ENCODE assay signal across 29 cellular contexts in genomic region chr19:5155586-5156210, GRCh38.
DNase-seq lines count a peak whose midpoint lies in the region; ATAC-seq, FAIRE-seq and TF ChIP-seq lines count a peak whose summit lies in the region.
"Had no signal": no experiment of that assay in that cellular context is flagged by ENCODE, and none has a peak within 500 bp of the region (broad histone marks: within the 10 kb centered on the region; RNA-seq: fewer than 3 reads in every experiment).

No MANE protein-coding gene starts in this region.

- intact Hi-C loops in GM12878 (cut with micrococcal nuclease; ENCODE audit: unreplicated experiment), result loop anchor here (2.0 kb wide), 1 partner anchor 107 kb away; no protein-coding TSS in a partner anchor

- ATAC-seq in GM23338 (no peak), GM12878 (no peak), HG02852 (IDR thresholded peaks at IDR 0.05; ENCODE audit: unreplicated experiment) (no peak), GM21717 (IDR thresholded peaks at IDR 0.05; ENCODE audit: unreplicated experiment) (no peak)
- ATAC-seq: left colon; stimulated activated naive CD8-positive, alpha-beta T cell treated with anti-CD3 and anti-CD28 coated beads, Interleukin-15, Interleukin-2, amounts not matched to agents 100 U/mL and 50 U/mL, for 24 hours; T-helper 17 cell had no signal

- H3K27ac ChIP-seq in GM23338 (ENCODE audit: low read depth) (no peak overlapping the region), GM12878 (ENCODE audit: control insufficient read depth, insufficient read depth) (no peak overlapping the region), osteoblast (ENCODE audit: low read depth, low read length) (no peak overlapping the region)
- H3K27ac ChIP-seq: brain microvascular endothelial cell, C4-2B, SJSA1, thoracic aorta, vagina, VCaP had no signal

- H3K79me2 ChIP-seq in GM23338 (replicated peaks; ENCODE audit: insufficient read depth) (no peaks in the 10 kb centered on the region), GM12878 (ENCODE audit: control insufficient read depth, insufficient read depth, low read length) (no peaks in the 10 kb centered on the region), osteoblast (ENCODE audit: insufficient read depth, low read length) (no peaks in the 10 kb centered on the region)

- peak overlapping the region; percentile 6; the same call in 1 of the 2 replicates for H3K27ac Mint-ChIP-seq in GM23338
- H3K27ac Mint-ChIP-seq: memory B cell, T-helper 17 cell had no signal

- POLR2A ChIA-PET in GM12878 (lab: Charles Lee), result no interaction called here

- peaks cover 16% of the 10 kb centered on the region for H3K27me3 Mint-ChIP-seq in GM23338 (ENCODE audit: insufficient read depth, low read depth, poor library complexity)
- H3K27me3 Mint-ChIP-seq: memory B cell, T-helper 17 cell had no signal

- BruUV-seq in GM12878 (replicated peaks; lab: Mats Ljungman, UMichigan), result no TSS peak

- H3K4me1 ChIP-seq in GM23338 (ENCODE audit: insufficient read depth), result peaks cover 3% of the 10 kb centered on the region
- no peaks in the 10 kb centered on the region for H3K4me1 ChIP-seq in GM12878 (ENCODE audit: control insufficient read depth, insufficient read depth, low read length)
- H3K4me1 ChIP-seq in osteoblast (ENCODE audit: insufficient read depth, low read length), result no peaks in the 10 kb centered on the region
- H3K4me1 ChIP-seq: SJSA1 had no signal

- FAIRE-seq in GM12878 (lab: Jason Lieb, UNC), result no peak
- FAIRE-seq: colon, GM19239 had no signal

- 92% methylated on average over 10 of the region's 10 CpGs for WGBS in GM12878 (ENCODE audit: insufficient coverage, insufficient replicate concordance, low lambda C conversion rate, missing lambda C conversion rate)

- CTCF ChIA-PET in GM12878 (lab: Yijun Ruan, JAX), result no interaction called here

- RAD21 ChIA-PET in GM12878 (lab: Charles Lee; ENCODE audit: unreplicated experiment), result no interaction called here

- peaks cover 17% of the 10 kb centered on the region for H3K4me1 Mint-ChIP-seq in GM23338
- H3K4me1 Mint-ChIP-seq: T-helper 17 cell had no signal

- TF ChIP-seq CTCF in GM23338 (conservative IDR thresholded peaks at IDR 0.05; ENCODE audit: low read depth in 2 of 2) (no peak), GM12878 (IDR thresholded peaks at IDR 0.05 in 2 of 3, conservative IDR thresholded peaks at IDR 0.05 in 1 of 3; ENCODE audit: control insufficient read depth in 2 of 3, extremely low read depth in 1 of 3, insufficient read depth in 1 of 3, low read depth in 3 of 3, low read length in 3 of 3) (no peak), osteoblast (IDR thresholded peaks at IDR 0.05; ENCODE audit: extremely low read depth, low read depth, low read length) (no peak)

- H3F3A ChIP-seq in GM23338 (replicated peaks; ENCODE audit: low read depth), result 0 out of 2 replicates have a peak, but pooled peaks cover 5% of the 10 kb centered on the region

- in situ Hi-C loops in GM12878 (cut with MboI), result no loop called here

- H3K9me3 ChIP-seq in GM12878 (replicated peaks; ENCODE audit: control insufficient read depth, insufficient read depth, low read length), result no peaks in the 10 kb centered on the region; the same call in 2 of the 3 replicates
- H3K9me3 ChIP-seq in osteoblast (ENCODE audit: low read depth, low read length), result no peaks in the 10 kb centered on the region

- no peak for TF ChIP-seq POLR2A in GM12878 (IDR thresholded peaks at IDR 0.05; ENCODE audit: low read depth, low read length)

- H3K4me3 Mint-ChIP-seq in GM23338, result no peak overlapping the region
- H3K4me3 Mint-ChIP-seq: memory B cell, T-helper 17 cell had no signal

- peaks cover 16% of the 10 kb centered on the region for H3K36me3 Mint-ChIP-seq in GM23338 (ENCODE audit: low read depth)

- H3K27me3 ChIP-seq in GM23338 (ENCODE audit: insufficient read depth), result no peaks in the 10 kb centered on the region
- no peaks in the 10 kb centered on the region for H3K27me3 ChIP-seq in GM12878 (replicated peaks in 1 of 2; ENCODE audit: control insufficient read depth in 2 of 2, insufficient read depth in 2 of 2, low read length in 1 of 2)
- no peaks in the 10 kb centered on the region for H3K27me3 ChIP-seq in osteoblast (ENCODE audit: insufficient read depth, low read length)
- H3K27me3 ChIP-seq: brain microvascular endothelial cell, SJSA1, vagina had no signal

- H3K9ac ChIP-seq in GM12878 (ENCODE audit: control insufficient read depth, insufficient read depth, low read length), result no peak overlapping the region

- SMC1A ChIA-PET in GM12878 (lab: Charles Lee; ENCODE audit: uncharacterized antibody, unreplicated experiment), result no interaction called here

- no peaks in the 10 kb centered on the region for H3K9me2 ChIP-seq in GM23338 (ENCODE audit: insufficient read depth)

- peaks cover 28% of the 10 kb centered on the region for H3K9me3 Mint-ChIP-seq in GM23338
- H3K9me3 Mint-ChIP-seq: memory B cell had no signal

- H3K4me3 ChIP-seq in GM23338, result no peak overlapping the region
- no peak overlapping the region for H3K4me3 ChIP-seq in GM12878
- no peak overlapping the region for H3K4me3 ChIP-seq in osteoblast (ENCODE audit: insufficient read depth, low read length)
- H3K4me3 ChIP-seq: SJSA1, thoracic aorta, vagina had no signal

- H4K20me1 ChIP-seq in GM23338 (replicated peaks; ENCODE audit: insufficient read depth) (no peaks in the 10 kb centered on the region), GM12878 (ENCODE audit: control insufficient read depth, insufficient read depth) (no peaks in the 10 kb centered on the region), osteoblast (ENCODE audit: insufficient read depth, low read length) (no peaks in the 10 kb centered on the region)

- H3K4me2 ChIP-seq in GM23338 (no peak overlapping the region), GM12878 (ENCODE audit: control insufficient read depth, insufficient read depth) (no peak overlapping the region), osteoblast (ENCODE audit: insufficient read depth, low read length) (no peak overlapping the region)

- DNase-seq in D341Med (ENCODE audit: low spot score) (peak; percentile 50), GM23338 (ENCODE audit: low spot score) (no peak), GM12878 (ENCODE audit: low read depth, low spot score) (no peak), osteoblast (ENCODE audit: insufficient read length, low spot score, missing footprints) (peak; percentile 87), HCEC 1CT (no peak), DMS53 (lab: John Stamatoyannopoulos, UW) (no peak)
- DNase-seq: activated CD4-positive, alpha-beta T cell treated with anti-CD3 and anti-CD28 coated beads for 48 hours; activated naive CD4-positive, alpha-beta T cell; activated T-cell treated with anti-CD3 and anti-CD28 coated beads, Interleukin-2, amount 50 U/mL, for 48 hours; brain microvascular endothelial cell; effector CD8-positive, alpha-beta T cell; EL; GOT3; Kasumi-1; NCI-H2029; NCI-H446 treated with DMSO at 0.1 percent for 48 hours; stimulated activated naive CD8-positive, alpha-beta T cell treated with anti-CD3 and anti-CD28 coated beads, Interleukin-15, Interleukin-2, amounts not matched to agents 100 U/mL and 50 U/mL, for 24 hours; T-helper 17 cell had no signal

- H3K36me3 ChIP-seq in GM23338 (ENCODE audit: insufficient read depth), result no peaks in the 10 kb centered on the region
- no peaks in the 10 kb centered on the region for H3K36me3 ChIP-seq in GM12878 (ENCODE audit: control insufficient read depth in 2 of 2, insufficient read depth in 2 of 2, low read length in 1 of 2)
- H3K36me3 ChIP-seq in osteoblast (ENCODE audit: insufficient read depth, low read length), result no peaks in the 10 kb centered on the region
- H3K36me3 ChIP-seq: brain microvascular endothelial cell, thoracic aorta had no signal

- H2AFZ ChIP-seq in GM23338 (no peak overlapping the region), GM12878 (ENCODE audit: control insufficient read depth, low read depth, low read length) (no peak overlapping the region), osteoblast (ENCODE audit: low read length) (no peak overlapping the region)

- no peak for TF ChIP-seq EP300 in GM12878 (IDR thresholded peaks at IDR 0.05; ENCODE audit: borderline replicate concordance in 1 of 2, control insufficient read depth in 1 of 2, low read depth in 2 of 2, low read length in 2 of 2)

- TF ChIP-seq RAD21 in GM12878 (IDR thresholded peaks at IDR 0.05; ENCODE audit: insufficient read depth, low read depth, low read length), result no peak

TF ChIP-seq in GM12878, 131 proteins besides CTCF, POLR2A, EP300 and RAD21 (continues in another document):
- TF ChIP-seq ZBTB4 (CRISPR knock-in tag; IDR thresholded peaks at IDR 0.05), result no peak

Comparison
In these comparisons a context has a peak if more than half of its experiments do, and no peak if none do; other contexts are left out.
1. DNase-seq: peak in D341Med (single experiment) and osteoblast (single experiment); none in GM23338 (single experiment), GM12878 (single experiment), HCEC 1CT (single experiment) and DMS53 (single experiment).